In genomic region chr22:46614070-46614931, GRCh38 we compare ENCODE assay signal across 1 cellular context.
TF ChIP-seq lines count a peak whose summit lies in the region.

No MANE protein-coding gene starts in this region.

TF ChIP-seq in GM12878, 131 proteins besides CTCF, POLR2A, EP300 and RAD21 (continued from another document):
- TF ChIP-seq ZNF687 (IDR thresholded peaks at IDR 0.05): peak; percentile 44
- TF ChIP-seq, protein P1, sequence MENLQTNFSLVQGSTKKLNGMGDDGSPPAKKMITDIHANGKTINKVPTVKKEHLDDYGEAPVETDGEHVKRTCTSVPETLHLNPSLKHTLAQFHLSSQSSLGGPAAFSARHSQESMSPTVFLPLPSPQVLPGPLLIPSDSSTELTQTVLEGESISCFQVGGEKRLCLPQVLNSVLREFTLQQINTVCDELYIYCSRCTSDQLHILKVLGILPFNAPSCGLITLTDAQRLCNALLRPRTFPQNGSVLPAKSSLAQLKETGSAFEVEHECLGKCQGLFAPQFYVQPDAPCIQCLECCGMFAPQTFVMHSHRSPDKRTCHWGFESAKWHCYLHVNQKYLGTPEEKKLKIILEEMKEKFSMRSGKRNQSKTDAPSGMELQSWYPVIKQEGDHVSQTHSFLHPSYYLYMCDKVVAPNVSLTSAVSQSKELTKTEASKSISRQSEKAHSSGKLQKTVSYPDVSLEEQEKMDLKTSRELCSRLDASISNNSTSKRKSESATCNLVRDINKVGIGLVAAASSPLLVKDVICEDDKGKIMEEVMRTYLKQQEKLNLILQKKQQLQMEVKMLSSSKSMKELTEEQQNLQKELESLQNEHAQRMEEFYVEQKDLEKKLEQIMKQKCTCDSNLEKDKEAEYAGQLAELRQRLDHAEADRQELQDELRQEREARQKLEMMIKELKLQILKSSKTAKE (IDR thresholded peaks at IDR 0.05; ENCODE audit: low read depth, poor library complexity, severe bottlenecking): peak; percentile 57
- no peak for TF ChIP-seq ZNF622 (IDR thresholded peaks at IDR 0.05)
- TF ChIP-seq STAT3 (IDR thresholded peaks at IDR 0.05; ENCODE audit: low read depth, low read length): no peak
- peak in 1 of 2 experiments; percentile 15; a peak in 2 of 4 replicates for TF ChIP-seq IKZF2 (IDR thresholded peaks at IDR 0.05)
- no peak for TF ChIP-seq MTA3 (IDR thresholded peaks at IDR 0.05; ENCODE audit: borderline replicate concordance, low read length)
- no peak for TF ChIP-seq ZNF217 (IDR thresholded peaks at IDR 0.05)
- TF ChIP-seq JUND (IDR thresholded peaks at IDR 0.05; ENCODE audit: low read depth, low read length): no peak
- TF ChIP-seq ETV6 (conservative IDR thresholded peaks at IDR 0.05 in 1 of 2, IDR thresholded peaks at IDR 0.05 in 1 of 2; ENCODE audit: borderline replicate concordance in 1 of 2, low read depth in 1 of 2): 0 out of 4 replicates have a peak, but pooled peaks of 1 of the 2 experiments have one; percentile 22
- TF ChIP-seq TAF1 (IDR thresholded peaks at IDR 0.05; ENCODE audit: borderline replicate concordance, low read depth, low read length): peak; percentile 39; the same call in 1 of the 2 replicates
- no peak for TF ChIP-seq PAX8 (IDR thresholded peaks at IDR 0.05)
- no peak for TF ChIP-seq TBL1XR1 (IDR thresholded peaks at IDR 0.05; ENCODE audit: low read depth, low read length)
- TF ChIP-seq BRCA1 (IDR thresholded peaks at IDR 0.05; ENCODE audit: low read depth, low read length): no peak
- TF ChIP-seq ESRRA (IDR thresholded peaks at IDR 0.05; ENCODE audit: low read length): no peak
- no peak for TF ChIP-seq SMARCA5 (IDR thresholded peaks at IDR 0.05)
- peak in 1 of 2 experiments; percentile 21; a peak in 1 of 4 replicates for TF ChIP-seq BHLHE40 (IDR thresholded peaks at IDR 0.05; ENCODE audit: borderline replicate concordance in 1 of 2, low read depth in 2 of 2, low read length in 1 of 2)
- TF ChIP-seq NR2C1 (IDR thresholded peaks at IDR 0.05): no peak
- TF ChIP-seq SMAD1 (IDR thresholded peaks at IDR 0.05; ENCODE audit: low read depth, partially characterized antibody): no peak
- peak; percentile 41; the same call in 1 of the 2 replicates for TF ChIP-seq ATF7 (IDR thresholded peaks at IDR 0.05; ENCODE audit: low read depth)
